29 cellular contexts compared by ENCODE assay signal in the genomic region with DNA sequence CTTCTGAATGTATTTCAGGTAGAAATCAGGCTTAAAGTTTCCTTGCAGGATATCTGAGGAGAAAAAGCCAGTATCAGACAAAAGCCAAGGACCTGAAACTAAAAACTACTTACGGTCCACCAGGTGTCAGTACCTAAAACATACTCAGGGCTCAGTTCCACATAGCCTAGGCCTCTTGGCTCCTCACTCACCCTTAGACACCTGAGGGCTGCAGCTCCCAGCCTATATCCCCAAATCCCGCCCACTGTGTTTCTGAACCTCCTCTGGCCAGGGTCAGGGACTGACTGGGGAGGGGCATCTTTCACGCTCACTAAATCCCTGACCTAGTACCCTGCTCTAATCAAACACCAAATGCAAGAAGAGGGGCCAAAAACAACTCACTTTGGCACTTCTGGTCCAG. TPM values are rescaled to one million over a fixed set of nuclear protein-coding genes. Genes with fewer than 3 reads are reported as not detected.
"Had no signal": no experiment of that assay in that cellular context is flagged by ENCODE, and none has a peak within 500 bp of the region (broad histone marks: within the 10 kb centered on the region; RNA-seq: fewer than 3 reads in every experiment).

No MANE protein-coding gene starts in this region.

- H3K9me3 ChIP-seq: esophagus squamous epithelium, heart right ventricle, left lung, spleen, tibial nerve had no signal

- H3K27me3 ChIP-seq: brain microvascular endothelial cell, esophagus squamous epithelium, heart right ventricle, left lung, neural progenitor cell, spleen, tibial nerve had no signal

- H3K4me1 Mint-ChIP-seq: endodermal cell, natural killer cell, neural progenitor cell had no signal

- ATAC-seq: left lung, natural killer cell had no signal

- DNase-seq: activated CD8-positive, alpha-beta memory T cell treated with anti-CD3 and anti-CD28 coated beads for 24 hours; activated effector memory CD4-positive, alpha-beta T cell treated with Interleukin-2 at 50 U/mL for 16 hours; activated naive CD4-positive, alpha-beta T cell treated with anti-CD3 and anti-CD28 coated beads for 36 hours; activated naive CD8-positive, alpha-beta T cell treated with anti-CD3 and anti-CD28 coated beads, Interleukin-2, amount 10 ng/mL, durations not matched to agents 7 days and 5 days; amniotic stem cell; brain microvascular endothelial cell; caudate nucleus; endodermal cell; esophagus squamous epithelium; foreskin melanocyte; heart right ventricle; kidney glomerular epithelial cell; left lung; mesendoderm; natural killer cell; occipital lobe; right cardiac atrium; spleen; stimulated activated naive CD4-positive, alpha-beta T cell treated with Interleukin-2 at 50 U/mL for 16 hours; T-helper 2 cell had no signal

- H3K27ac ChIP-seq: brain microvascular endothelial cell, left lung, neural progenitor cell, spleen, tibial nerve had no signal

- H3K27ac Mint-ChIP-seq: activated naive CD4-positive, alpha-beta T cell treated with anti-CD3 and anti-CD28 coated beads for 36 hours; activated naive CD8-positive, alpha-beta T cell treated with anti-CD3 and anti-CD28 coated beads, Interleukin-2, amount 10 ng/mL, durations not matched to agents 7 days and 5 days; dendritic cell treated with granulocyte-macrophage colony-stimulating factor and Interleukin-4, amounts not matched to agents 40 ng/mL and 50 ng/mL, for 4 days; endodermal cell; natural killer cell had no signal

- H3K4me1 ChIP-seq: left lung, neural progenitor cell, spleen, tibial nerve had no signal

- H3K9me3 Mint-ChIP-seq: activated naive CD4-positive, alpha-beta T cell treated with anti-CD3 and anti-CD28 coated beads for 36 hours; activated naive CD8-positive, alpha-beta T cell treated with anti-CD3 and anti-CD28 coated beads, Interleukin-2, amount 10 ng/mL, durations not matched to agents 7 days and 5 days; dendritic cell treated with granulocyte-macrophage colony-stimulating factor and Interleukin-4, amounts not matched to agents 40 ng/mL and 50 ng/mL, for 4 days; endodermal cell; natural killer cell; neural progenitor cell had no signal

- H3K4me3 ChIP-seq: esophagus squamous epithelium, heart right ventricle, left lung, lung, neural progenitor cell, spleen, tibial nerve had no signal

- H2AFZ ChIP-seq: neural progenitor cell had no signal

- H3K4me2 ChIP-seq: neural progenitor cell had no signal

- H3K4me3 Mint-ChIP-seq: activated naive CD4-positive, alpha-beta T cell treated with anti-CD3 and anti-CD28 coated beads for 36 hours; activated naive CD8-positive, alpha-beta T cell treated with anti-CD3 and anti-CD28 coated beads, Interleukin-2, amount 10 ng/mL, durations not matched to agents 7 days and 5 days; dendritic cell treated with granulocyte-macrophage colony-stimulating factor and Interleukin-4, amounts not matched to agents 40 ng/mL and 50 ng/mL, for 4 days; endodermal cell; natural killer cell; neural progenitor cell had no signal

- H3K9ac ChIP-seq: neural progenitor cell had no signal

- H3K27me3 Mint-ChIP-seq: activated naive CD8-positive, alpha-beta T cell treated with anti-CD3 and anti-CD28 coated beads, Interleukin-2, amount 10 ng/mL, durations not matched to agents 7 days and 5 days; dendritic cell treated with granulocyte-macrophage colony-stimulating factor and Interleukin-4, amounts not matched to agents 40 ng/mL and 50 ng/mL, for 4 days had no signal

RNA-seq across cellular contexts. Expression of gene SMIM22, which starts 16.1 kb away (rescaled TPM):
- total RNA-seq: activated naive CD4-positive, alpha-beta T cell treated with anti-CD3 and anti-CD28 coated beads for 36 hours; activated naive CD8-positive, alpha-beta T cell treated with anti-CD3 and anti-CD28 coated beads, Interleukin-2, amount 10 ng/mL, durations not matched to agents 7 days and 5 days; astrocyte; endodermal cell; glomerular endothelial cell; heart right ventricle; mononuclear cell; natural killer cell; occipital lobe; right cardiac atrium; spleen; temporal lobe; tibial nerve had no signal
- polyA plus RNA-seq: right cardiac atrium, spleen had no signal

RNA-seq across cellular contexts. Expression of gene SEPTIN12, which starts 23.1 kb away (rescaled TPM):
- total RNA-seq: activated naive CD4-positive, alpha-beta T cell treated with anti-CD3 and anti-CD28 coated beads for 36 hours; activated naive CD8-positive, alpha-beta T cell treated with anti-CD3 and anti-CD28 coated beads, Interleukin-2, amount 10 ng/mL, durations not matched to agents 7 days and 5 days; esophagus squamous epithelium; glomerular endothelial cell; left lung; lung; mononuclear cell; occipital lobe; spleen; temporal lobe; tibial nerve; urinary bladder had no signal
- polyA plus RNA-seq: heart right ventricle, lung, right cardiac atrium, urinary bladder had no signal
